In genomic region chr3:30458781-30459180, GRCh38 we compare ENCODE assay signal across 17 cellular contexts.
"Had no signal": no experiment of that assay in that cellular context is flagged by ENCODE, and none has a peak within 500 bp of the region (broad histone marks: within the 10 kb centered on the region; RNA-seq: fewer than 3 reads in every experiment).

No MANE protein-coding gene starts in this region.

- H3K4me2 ChIP-seq: smooth muscle cell had no signal

- H3K27me3 ChIP-seq: gastrocnemius medialis, left lung, neutrophil, transverse colon had no signal

- H3K4me1 ChIP-seq: left lung, psoas muscle had no signal

- H3K27ac ChIP-seq: neutrophil, psoas muscle, thoracic aorta, transverse colon had no signal

- DNase-seq: effector memory CD4-positive, alpha-beta T cell; gastrocnemius medialis; glutamatergic neuron; islet precursor cell; left lung; naive thymus-derived CD4-positive, alpha-beta T cell; nephron progenitor cell; retina; stimulated activated CD4-positive, alpha-beta T cell treated with anti-CD3 and anti-CD28 coated beads, Interleukin-4, amount 100 ng/mL, for 1 hour; stimulated activated CD8-positive, alpha-beta memory T cell treated with anti-CD3 and anti-CD28 coated beads, Interleukin-4, amount 100 ng/mL, for 48 hours; transverse colon had no signal

- ATAC-seq: esophagus mucosa; gastrocnemius medialis; left lung; naive thymus-derived CD4-positive, alpha-beta T cell; stimulated activated effector memory CD8-positive, alpha-beta T cell treated with anti-CD3 and anti-CD28 coated beads, Interleukin-12 subunit alpha, Interleukin-12 subunit beta, amount 100 ng/mL, for 72 hours had no signal

- H3K9me3 ChIP-seq: gastrocnemius medialis, left lung, neutrophil, psoas muscle, thoracic aorta, transverse colon had no signal

- H3K36me3 ChIP-seq: gastrocnemius medialis, left lung, neutrophil, thoracic aorta, transverse colon had no signal

- H3K4me3 ChIP-seq: gastrocnemius medialis, left lung, psoas muscle, smooth muscle cell, thoracic aorta, transverse colon had no signal
